8 cellular contexts compared by ENCODE assay signal in the genomic region with DNA sequence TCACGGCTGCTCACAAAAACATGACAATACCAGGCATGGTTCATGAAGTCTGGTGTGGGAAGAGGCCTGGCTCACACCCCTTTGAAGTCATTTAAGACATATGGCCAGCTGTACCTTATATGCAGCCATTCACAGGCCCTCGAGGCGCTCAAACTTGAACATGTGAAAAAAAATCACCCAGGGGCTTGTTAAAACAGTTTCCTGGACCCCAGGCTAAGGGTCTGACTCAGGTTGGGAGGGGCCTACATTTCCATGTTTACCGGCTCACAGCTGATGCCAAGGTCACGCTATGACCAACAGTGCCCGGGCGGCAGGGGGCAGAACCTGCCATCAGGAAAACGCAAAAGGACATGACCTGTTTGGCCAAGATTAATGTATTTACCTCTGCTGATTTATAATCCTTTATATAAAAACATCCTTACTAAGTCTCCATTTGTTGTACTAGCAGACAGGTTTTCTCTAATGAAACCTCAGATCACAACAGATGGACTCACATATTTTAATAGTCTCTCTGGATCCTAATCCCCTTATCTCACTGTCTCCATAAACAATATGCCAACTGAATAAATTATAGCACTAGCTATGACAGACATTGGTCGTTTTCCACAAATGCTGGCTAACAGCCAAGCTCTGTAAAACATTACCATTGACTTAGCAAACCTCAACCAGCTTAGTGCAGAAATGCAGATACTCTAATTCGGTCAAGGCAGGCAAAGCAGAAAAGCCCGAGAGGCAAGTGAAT. TPM values are rescaled to one million over a fixed set of nuclear protein-coding genes. Genes with fewer than 3 reads are reported as not detected.
DNase-seq lines count a peak whose midpoint lies in the region; ATAC-seq and TF ChIP-seq lines count a peak whose summit lies in the region.

No MANE protein-coding gene starts in this region.

- ATAC-seq in esophagus mucosa, result peak; percentile 53

- no peak for TF ChIP-seq CTCF in AG10803 (conservative IDR thresholded peaks at IDR 0.05; ENCODE audit: low read length)
- no peak for TF ChIP-seq CTCF in RWPE1 (conservative IDR thresholded peaks at IDR 0.05; ENCODE audit: low read depth)
- no peak for TF ChIP-seq CTCF in osteocyte (IDR thresholded peaks at IDR 0.05)

- peaks cover 78 to 81% (median 79%) of the 10 kb centered on the region in 3 donors for H3K4me1 Mint-ChIP-seq in IgD-negative memory B cell
- H3K4me1 Mint-ChIP-seq in osteocyte (ENCODE audit: unreplicated experiment), result peaks cover 49% of the 10 kb centered on the region

- H3K36me3 Mint-ChIP-seq in IgD-negative memory B cell (peaks cover 5% of the 10 kb centered on the region), osteocyte (ENCODE audit: unreplicated experiment) (no peaks in the 10 kb centered on the region)

- peak overlapping the region; percentile 75 for H3K27ac ChIP-seq in RWPE1

- DNase-seq in AG10803 (ENCODE audit: low read depth) (peak; percentile 36), RWPE1 (ENCODE audit: low spot score) (no peak), osteocyte (ENCODE audit: extremely low spot score, unreplicated experiment) (no peak)
- no peak for DNase-seq in stimulated activated CD4-positive, alpha-beta T cell treated with anti-CD3 and anti-CD28 coated beads, Interleukin-4, amount 100 ng/mL, for 24 hours
- DNase-seq in activated CD4-positive, CD25-positive, alpha-beta regulatory T cell treated with anti-CD3 and anti-CD28 coated beads, Interleukin-2, amount 50 U/mL, for 72 hours, result no peak
- DNase-seq in activated naive CD4-positive, alpha-beta T cell treated with anti-CD3 and anti-CD28 coated beads, Interleukin-2, amount 50 U/mL, for 16 hours, result no peak

- CTCF ChIA-PET in RWPE1 (lab: Yijun Ruan, JAX), result interaction anchor here (0.7 to 1.0 kb wide), 2 partner anchors 180 to 1538 kb away, joined by 3 to 4 read pairs; no protein-coding TSS in a partner anchor

- H3K27me3 Mint-ChIP-seq in IgD-negative memory B cell (no peaks in the 10 kb centered on the region), osteocyte (ENCODE audit: unreplicated experiment) (no peaks in the 10 kb centered on the region)

- H3K9me3 Mint-ChIP-seq in IgD-negative memory B cell (no peaks in the 10 kb centered on the region), osteocyte (ENCODE audit: unreplicated experiment) (no peaks in the 10 kb centered on the region)

- H3K4me3 Mint-ChIP-seq in IgD-negative memory B cell, result peak overlapping the region; percentile 19 to 92 (median 66)
- no peak overlapping the region for H3K4me3 Mint-ChIP-seq in osteocyte (ENCODE audit: unreplicated experiment)

- H3K27ac Mint-ChIP-seq in IgD-negative memory B cell, result peak overlapping the region; percentile 84 to 93 (median 88)
- H3K27ac Mint-ChIP-seq in osteocyte (ENCODE audit: unreplicated experiment), result peak overlapping the region; percentile 70

- no peak overlapping the region for H3K4me3 ChIP-seq in AG10803 (ENCODE audit: low read length)

- POLR2A ChIA-PET in RWPE1 (lab: Yijun Ruan, JAX; ENCODE audit: low non-redundant PET), result no interaction called here

RNA-seq across cellular contexts. Expression of a gene that starts 19.9 kb away (rescaled TPM):
- polyA plus RNA-seq in IgD-negative memory B cell, result 588 TPM
- total RNA-seq in esophagus mucosa (368 TPM), osteocyte (41.1 and 41.4 TPM in 2 replicates)
